Comparison of ENCODE assay signal across 8 cellular contexts in the genomic region with DNA sequence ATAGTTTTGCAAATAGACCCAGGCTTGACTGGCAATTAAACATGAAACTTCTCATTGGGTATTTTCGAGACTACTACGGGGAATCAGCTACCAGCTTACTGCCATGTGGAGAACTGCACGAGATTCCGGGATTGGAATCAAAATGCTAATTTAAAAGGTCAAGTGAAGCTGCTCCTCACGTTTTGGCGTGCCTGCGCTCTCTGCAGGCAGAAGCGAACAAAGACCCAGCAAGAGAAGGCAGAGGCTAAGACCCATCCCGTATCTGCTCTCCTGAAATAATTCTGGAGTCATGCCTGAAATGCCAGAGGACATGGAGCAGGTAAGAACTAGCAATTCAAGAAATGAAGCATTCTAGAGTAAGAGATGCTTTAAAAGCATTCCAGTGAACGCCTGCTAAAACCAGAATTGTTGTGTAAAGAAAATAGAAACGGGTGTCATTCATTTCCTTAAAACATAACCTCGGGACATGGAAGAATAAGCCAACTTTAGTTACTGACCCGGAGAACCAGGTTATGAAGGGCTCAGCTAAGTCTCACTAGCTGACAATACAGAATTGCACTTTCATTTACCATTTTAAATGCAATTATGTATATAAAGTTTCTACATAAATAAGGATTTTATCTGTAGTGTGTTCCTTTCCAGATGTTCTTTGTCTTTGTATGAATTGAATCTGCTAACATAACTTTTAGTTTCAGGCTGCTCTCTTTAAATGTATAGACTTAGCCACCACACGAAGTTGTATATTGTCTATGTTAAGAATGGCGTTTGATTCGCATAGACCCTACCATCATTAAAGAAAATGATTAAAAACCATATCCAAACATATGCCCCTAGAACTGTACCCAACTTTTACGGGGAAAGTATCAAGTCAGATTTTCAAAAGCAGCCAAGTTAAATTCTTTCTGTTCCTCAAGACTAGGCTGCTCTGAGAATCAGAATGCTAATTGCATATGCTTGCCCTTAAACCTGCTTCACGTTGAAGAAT. TPM values are rescaled to one million over a fixed set of nuclear protein-coding genes. Genes with fewer than 3 reads are reported as not detected.
DNase-seq lines count a peak whose midpoint lies in the region; ATAC-seq and TF ChIP-seq lines count a peak whose summit lies in the region.

No MANE protein-coding gene starts in this region.

- H3K4me1 ChIP-seq in breast epithelium (peaks cover 5 to 17% of the 10 kb centered on the region in 2 donors), iPS-18a (ENCODE audit: control insufficient read depth, low read depth, low read length) (peaks cover 14% of the 10 kb centered on the region), sigmoid colon (peaks cover 0 to 42% (median 26%) of the 10 kb centered on the region in 4 donors)

- H3K27me3 ChIP-seq in breast epithelium: no peaks in the 10 kb centered on the region
- no peaks in the 10 kb centered on the region for H3K27me3 ChIP-seq in iPS-18a (ENCODE audit: control insufficient read depth, insufficient read depth, low read length)
- H3K27me3 ChIP-seq in sigmoid colon: no peaks in the 10 kb centered on the region

- H3K36me3 ChIP-seq in breast epithelium (no peaks in the 10 kb centered on the region), iPS-18a (ENCODE audit: control insufficient read depth, low read depth, low read length) (no peaks in the 10 kb centered on the region), sigmoid colon (no peaks in the 10 kb centered on the region)

- peak overlapping the region; percentile 98 to 99 for H3K27ac ChIP-seq in breast epithelium
- H3K27ac ChIP-seq in iPS-18a (ENCODE audit: low read length): peak overlapping the region; percentile 91
- peak overlapping the region; percentile 89 to 98 (median 95) for H3K27ac ChIP-seq in sigmoid colon

- no peaks in the 10 kb centered on the region for H3K9me3 ChIP-seq in breast epithelium
- H3K9me3 ChIP-seq in iPS-18a (ENCODE audit: control insufficient read depth, low read depth, low read length): no peaks in the 10 kb centered on the region
- H3K9me3 ChIP-seq in sigmoid colon: no peaks in the 10 kb centered on the region

- TF ChIP-seq POLR2A in breast epithelium (IDR thresholded peaks at IDR 0.05) (no peak), sigmoid colon (IDR thresholded peaks at IDR 0.05) (no peak)

- no peak for TF ChIP-seq CTCF in breast epithelium (IDR thresholded peaks at IDR 0.05)
- peak in 1 of 4 experiments; percentile 29 for TF ChIP-seq CTCF in sigmoid colon (IDR thresholded peaks at IDR 0.05)

- H3K4me3 ChIP-seq in breast epithelium (peak overlapping the region; percentile 58 to 75 (median 71)), iPS-18a (ENCODE audit: low read length) (peak overlapping the region; percentile 85), sigmoid colon (peak overlapping the region; percentile 63 to 94 (median 74))

- TF ChIP-seq EP300 in sigmoid colon (IDR thresholded peaks at IDR 0.05): no peak

- DNase-seq in GDM1 (lab: John Stamatoyannopoulos, UW) (peak; percentile 74), HS-5 (ENCODE audit: low read depth) (peak; percentile 56), SKM-1 (lab: John Stamatoyannopoulos, UW; ENCODE audit: unreplicated experiment) (peak; percentile 50), breast epithelium (ENCODE audit: low spot score in 2 of 2) (peak in 1 of 2 donors; percentile 58), sigmoid colon (peak; percentile 82)

- no peak for ATAC-seq in activated CD4-positive, CD25-positive, alpha-beta regulatory T cell treated with anti-CD3 and anti-CD28 coated beads, Interleukin-2, amount 50 U/mL, for 24 hours
- no peak for ATAC-seq in HG03354 (IDR thresholded peaks at IDR 0.05; ENCODE audit: poor library complexity, severe bottlenecking, unreplicated experiment)

- H3K9ac ChIP-seq in iPS-18a (ENCODE audit: low read length): peak overlapping the region; percentile 96

- intact Hi-C loops in breast epithelium (cut with DNase I; ENCODE audit: low total_unique reads): no loop called here
- intact Hi-C loops in sigmoid colon (cut with DNase I): loop anchor here (2.0 kb wide), 1 partner anchor 67 kb away; a partner anchor contains a TSS

- 1% methylated on average over 18 of the region's 18 CpGs for WGBS in sigmoid colon, 2 donors

RNA-seq across cellular contexts. Expression of a gene that starts 2.0 kb away (rescaled TPM):
- 10 to 100 TPM; 49.0 to 68.8 (median 55.4) TPM for total RNA-seq in breast epithelium
- 10 to 100 TPM; 41.5 to 90.3 (median 67.4) TPM for total RNA-seq in sigmoid colon
- polyA plus RNA-seq in sigmoid colon: 100 to 1,000 TPM in 1 of 3 donors, 10 to 100 TPM in 2; 66.0 to 100 (median 80.5) TPM

RNA-seq across cellular contexts. Expression of a gene that starts 43.0 kb away (rescaled TPM):
- total RNA-seq in breast epithelium (1 to 10 TPM in 1 of 3 donors, under 1 TPM in 1, not detected in 1; 0.15 to 3.5 TPM), sigmoid colon (1 to 10 TPM in 2 of 4 donors, not detected in 2; 1.1 to 3.0 TPM)
- 10 to 100 TPM in 1 of 3 donors, 1 to 10 TPM in 2; 1.2 to 18.1 (median 4.4) TPM for polyA plus RNA-seq in sigmoid colon

RNA-seq across cellular contexts. Expression of a gene that starts 43.5 kb away (rescaled TPM):
- total RNA-seq in breast epithelium (1 to 10 TPM; 7.0 to 9.8 (median 7.2) TPM), sigmoid colon (10 to 100 TPM in 2 of 4 donors, 1 to 10 TPM in 2; 3.3 to 13.2 (median 8.1) TPM)
- polyA plus RNA-seq in sigmoid colon: 10 to 100 TPM in 1 of 3 donors, 1 to 10 TPM in 2; 8.2 to 11.8 (median 8.4) TPM
